ENCODE assay signal across 8 cellular contexts in the genomic region with DNA sequence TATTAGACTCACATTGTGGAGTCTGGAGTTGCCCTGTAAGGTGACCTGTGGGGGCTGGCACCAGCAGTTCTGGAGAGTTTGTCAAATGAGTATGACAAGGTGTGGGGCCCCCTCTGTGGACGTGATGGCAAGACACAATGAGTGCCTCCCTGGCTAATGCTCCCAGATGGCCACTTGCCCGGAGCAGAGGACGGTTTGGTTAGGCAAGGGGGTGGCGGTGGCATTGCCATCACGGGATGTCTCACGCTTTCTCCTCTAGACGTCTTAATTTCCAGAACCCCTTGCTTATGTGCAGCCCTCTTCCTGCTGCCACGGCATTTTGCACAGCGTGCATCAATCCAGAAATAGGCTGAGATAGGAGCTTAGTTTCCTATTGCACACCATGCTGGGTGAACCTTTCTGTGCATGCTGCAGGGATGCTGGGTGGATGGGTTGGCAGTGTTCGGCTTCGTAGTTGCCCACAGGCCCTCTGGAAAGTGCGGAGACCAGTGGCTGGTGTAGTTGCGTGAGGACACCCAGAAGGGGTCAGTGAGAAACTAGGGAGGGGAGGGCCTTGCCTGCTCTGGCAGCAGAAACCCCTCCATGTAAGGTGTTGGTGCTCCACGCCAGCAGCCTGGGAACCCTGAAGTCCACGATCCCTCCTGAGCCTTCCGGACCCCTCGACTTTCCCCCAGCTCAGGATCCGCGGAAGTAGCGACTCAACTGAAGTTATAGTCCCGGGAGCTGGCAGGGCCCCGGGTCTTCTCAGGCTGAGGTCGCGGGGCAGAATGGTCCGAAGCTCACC. TPM values are rescaled to one million over a fixed set of nuclear protein-coding genes. Genes with fewer than 3 reads are reported as not detected.
DNase-seq lines count a peak whose midpoint lies in the region; ATAC-seq and TF ChIP-seq lines count a peak whose summit lies in the region.

No MANE protein-coding gene starts in this region.

- TF ChIP-seq CTCF in GM12865 (IDR thresholded peaks at IDR 0.05; ENCODE audit: insufficient read depth, low read depth, low read length, missing control alignments) (no peak), WI38 (IDR thresholded peaks at IDR 0.05; ENCODE audit: low read depth, low read length) (no peak), endodermal cell (conservative IDR thresholded peaks at IDR 0.05) (no peak), vagina (IDR thresholded peaks at IDR 0.05) (no peak)

- H3K4me1 Mint-ChIP-seq in endodermal cell, result peaks cover 14% of the 10 kb centered on the region

- H3K36me3 ChIP-seq in endodermal cell (ENCODE audit: control insufficient read depth, insufficient read depth, low read length) (no peaks in the 10 kb centered on the region), mucosa of rectum (ENCODE audit: control insufficient read depth in 2 of 2, insufficient read depth in 2 of 2, low read length in 2 of 2) (no peaks in the 10 kb centered on the region), vagina (no peaks in the 10 kb centered on the region)

- peak overlapping the region; percentile 91 for H3K4me3 Mint-ChIP-seq in endodermal cell

- H3K27ac ChIP-seq in endodermal cell (ENCODE audit: low read depth, low read length) (peak overlapping the region; percentile 54), mucosa of rectum (ENCODE audit: low read depth in 2 of 2, low read length in 2 of 2) (peak overlapping the region; percentile 92 to 95), vagina (peak overlapping the region; percentile 93)

- H3K36me3 Mint-ChIP-seq in endodermal cell (ENCODE audit: low read depth), result peaks cover 4% of the 10 kb centered on the region

- H3K4me1 ChIP-seq in endodermal cell (ENCODE audit: control insufficient read depth, insufficient read depth, low read length) (peaks cover 7% of the 10 kb centered on the region), mucosa of rectum (ENCODE audit: control insufficient read depth in 2 of 2, insufficient read depth in 2 of 2, low read length in 2 of 2) (peaks cover 14 to 17% of the 10 kb centered on the region in 2 donors), vagina (peaks cover 26% of the 10 kb centered on the region)

- peaks cover 9% of the 10 kb centered on the region for H3K27me3 Mint-ChIP-seq in endodermal cell (ENCODE audit: insufficient read depth)

- H3K27ac Mint-ChIP-seq in endodermal cell, result peak overlapping the region; percentile 95

- H3K27me3 ChIP-seq in endodermal cell (ENCODE audit: control insufficient read depth, insufficient read depth, low read length, poor library complexity, severe bottlenecking), result peaks cover 4% of the 10 kb centered on the region
- no peaks in the 10 kb centered on the region for H3K27me3 ChIP-seq in mucosa of rectum (ENCODE audit: control insufficient read depth in 2 of 2, insufficient read depth in 2 of 2, low read length in 2 of 2)
- no peaks in the 10 kb centered on the region for H3K27me3 ChIP-seq in vagina

- peak; percentile 1 for ATAC-seq in HG03280 (IDR thresholded peaks at IDR 0.05; ENCODE audit: unreplicated experiment)

- no peaks in the 10 kb centered on the region for H3K9me3 Mint-ChIP-seq in endodermal cell

- WGBS in endodermal cell (ENCODE audit: insufficient coverage in 1 of 2, insufficient read length in 1 of 2), 2 experiments, result 29 to 30% methylated on average over 22 to 25 of the region's 25 CpGs

- DNase-seq in GM12865 (ENCODE audit: low read depth) (no peak), endodermal cell (peak; percentile 48), vagina (ENCODE audit: extremely low spot score in 2 of 2) (no peak), middle frontal gyrus (ENCODE audit: extremely low spot score, low spot score) (no peak), NCI-H1417 (lab: John Stamatoyannopoulos, UW) (no peak)

- H3K9me3 ChIP-seq in endodermal cell (ENCODE audit: control insufficient read depth, low read length) (no peaks in the 10 kb centered on the region), mucosa of rectum (ENCODE audit: control insufficient read depth in 2 of 2, low read length in 2 of 2) (no peaks in the 10 kb centered on the region), vagina (no peaks in the 10 kb centered on the region)

- peak overlapping the region; percentile 83 for H3K9ac ChIP-seq in endodermal cell (ENCODE audit: extremely low read depth, low read length, poor library complexity, severe bottlenecking)
- H3K9ac ChIP-seq in mucosa of rectum (ENCODE audit: low read depth in 1 of 2, low read length in 2 of 2), result peak overlapping the region; percentile 74 to 96

- no peak for TF ChIP-seq POLR2A in vagina (IDR thresholded peaks at IDR 0.05)

- H3K4me3 ChIP-seq in GM12865 (ENCODE audit: low read depth, low read length) (peak overlapping the region; percentile 75), WI38 (ENCODE audit: low read depth, low read length) (peak overlapping the region; percentile 72), endodermal cell (ENCODE audit: low read length) (peak overlapping the region; percentile 95), mucosa of rectum (ENCODE audit: low read length in 2 of 2) (peak overlapping the region; percentile 85 to 96), vagina (peak overlapping the region; percentile 82 to 89)

- intact Hi-C loops in vagina (cut with DNase I), result no loop called here

RNA-seq across cellular contexts. Expression of a gene that starts 18.1 kb away (rescaled TPM):
- 10 to 100 TPM; 21.2 to 34.4 TPM for total RNA-seq in endodermal cell
- 34.1 TPM for polyA plus RNA-seq in endodermal cell (2013, experiment 1 of 2)
- polyA plus RNA-seq in endodermal cell (2013, experiment 2 of 2), result 28.8 TPM
- 20.6 TPM for total RNA-seq in vagina

RNA-seq across cellular contexts. Expression of a gene that starts 44.2 kb away (rescaled TPM):
- total RNA-seq in endodermal cell, result not detected
- not detected for polyA plus RNA-seq in endodermal cell (2013, experiment 1 of 2)
- not detected for polyA plus RNA-seq in endodermal cell (2013, experiment 2 of 2)
- total RNA-seq in vagina, result not detected

RNA-seq across cellular contexts. Expression of a gene that starts 49.6 kb away (rescaled TPM):
- under 1 TPM in 1 of 2 donors, not detected in 1; 0.35 TPM for total RNA-seq in endodermal cell
- 1.6 TPM for polyA plus RNA-seq in endodermal cell (2013, experiment 1 of 2)
- polyA plus RNA-seq in endodermal cell (2013, experiment 2 of 2), result 0.95 TPM
- 5.4 TPM for total RNA-seq in vagina
